In genomic region chr13:26621731-26622401, GRCh38 we compare ENCODE assay signal across 24 cellular contexts.
DNase-seq lines count a peak whose midpoint lies in the region; ATAC-seq and TF ChIP-seq lines count a peak whose summit lies in the region.
"Had no signal": no experiment of that assay in that cellular context is flagged by ENCODE, and none has a peak within 500 bp of the region (broad histone marks: within the 10 kb centered on the region; RNA-seq: fewer than 3 reads in every experiment).

No MANE protein-coding gene starts in this region.

- TF ChIP-seq CTCF in neural crest cell (conservative IDR thresholded peaks at IDR 0.05) (no peak), esophagus squamous epithelium (IDR thresholded peaks at IDR 0.05) (no peak)

- no peak for TF ChIP-seq POLR2A in esophagus squamous epithelium (IDR thresholded peaks at IDR 0.05)

- H3K4me1 Mint-ChIP-seq in neural crest cell: peaks cover 5% of the 10 kb centered on the region
- H3K4me1 Mint-ChIP-seq: B cell had no signal

- no peaks in the 10 kb centered on the region for H3K27me3 Mint-ChIP-seq in neural crest cell (ENCODE audit: low read depth)

- H3K4me3 Mint-ChIP-seq in neural crest cell: no peak overlapping the region
- H3K4me3 Mint-ChIP-seq: B cell, H9, HFFc6 had no signal

- peak overlapping the region; percentile 15 for H3K27ac Mint-ChIP-seq in neural crest cell (ENCODE audit: unreplicated experiment)
- H3K27ac Mint-ChIP-seq: B cell, HFFc6 had no signal

- intact Hi-C loops in esophagus squamous epithelium (cut with DNase I): no loop called here

- peaks cover 19% of the 10 kb centered on the region for H3K9me3 Mint-ChIP-seq in neural crest cell

- peaks cover 77% of the 10 kb centered on the region for H3K36me3 Mint-ChIP-seq in neural crest cell (ENCODE audit: low read depth)

- no peaks in the 10 kb centered on the region for H3K36me3 ChIP-seq in esophagus squamous epithelium

- H3K27me3 ChIP-seq in esophagus squamous epithelium: no peaks in the 10 kb centered on the region
- H3K27me3 ChIP-seq: SJCRH30 had no signal

- H3K4me3 ChIP-seq in esophagus squamous epithelium: no peak overlapping the region
- H3K4me3 ChIP-seq: A549, GM23248, SJCRH30 had no signal

- peak; percentile 89 for ATAC-seq in left lobe of liver
- ATAC-seq in GM18858 (IDR thresholded peaks at IDR 0.05; ENCODE audit: unreplicated experiment): no peak
- ATAC-seq: A549, Panc1 had no signal

- 85 to 88% methylated on average over 4 of the region's 4 CpGs for WGBS in esophagus squamous epithelium, 2 donors

- H3K4me1 ChIP-seq in esophagus squamous epithelium: no peaks in the 10 kb centered on the region
- H3K4me1 ChIP-seq: A549 had no signal

- no peak overlapping the region for H3K27ac ChIP-seq in esophagus squamous epithelium
- H3K27ac ChIP-seq: A549, GM23248, SJCRH30 had no signal

- DNase-seq in HuH-7 (ENCODE audit: low spot score): peak; percentile 17
- peak; percentile 29 for DNase-seq in SW480 (ENCODE audit: low spot score)
- DNase-seq in left lobe of liver (ENCODE audit: low spot score): no peak
- no peak for DNase-seq in neural crest cell (ENCODE audit: low read depth, low spot score)
- no peak for DNase-seq in activated effector memory CD4-positive, alpha-beta T cell treated with anti-CD3 and anti-CD28 coated beads, Interleukin-2, amount 50 U/mL, for 16 hours
- no peak for DNase-seq in esophagus squamous epithelium (lab: John Stamatoyannopoulos, UW)
- DNase-seq in activated CD4-positive, alpha-beta T cell treated with anti-CD3 and anti-CD28 coated beads, Interleukin-2, amount 50 U/mL, for 4 hours: no peak
- DNase-seq: EL, GF-D8, GM23248, H9, HFFc6, KBM-7, NCI-H1092, NCI-H1436, NCI-H1930, NCI-H2227 treated with DMSO at 0.1 percent for 48 hours, NCI-H510A treated with DMSO at 0.1 percent for 48 hours, NCI-H748 treated with DMSO at 0.1 percent for 48 hours, SJCRH30 had no signal

- peaks cover 0 to 21% (median 8%) of the 10 kb centered on the region in 3 donors for H3K9me3 ChIP-seq in esophagus squamous epithelium
- H3K9me3 ChIP-seq: A549 had no signal

Comparison
In these comparisons a context has a peak if more than half of its experiments do, and no peak if none do; other contexts are left out.
1. DNase-seq: peak in HuH-7 (single experiment) and SW480 (single experiment); none in left lobe of liver (single experiment), neural crest cell (single experiment), activated effector memory CD4-positive, alpha-beta T cell treated with anti-CD3 and anti-CD28 coated beads, Interleukin-2, amount 50 U/mL, for 16 hours (single experiment), esophagus squamous epithelium (single experiment) and activated CD4-positive, alpha-beta T cell treated with anti-CD3 and anti-CD28 coated beads, Interleukin-2, amount 50 U/mL, for 4 hours (0 of 2).